10 cellular contexts compared by ENCODE assay signal in genomic region chr10:4051408-4052151, GRCh38.
DNase-seq lines count a peak whose midpoint lies in the region; ATAC-seq and TF ChIP-seq lines count a peak whose summit lies in the region.
"Had no signal": no experiment of that assay in that cellular context is flagged by ENCODE, and none has a peak within 500 bp of the region (broad histone marks: within the 10 kb centered on the region; RNA-seq: fewer than 3 reads in every experiment).

No MANE protein-coding gene starts in this region.

- H3K36me3 ChIP-seq in colonic mucosa (no peaks in the 10 kb centered on the region), lung (ENCODE audit: control insufficient read depth in 2 of 2, insufficient read depth in 2 of 2, low read length in 2 of 2) (no peaks in the 10 kb centered on the region), stomach smooth muscle (ENCODE audit: control insufficient read depth in 2 of 2, insufficient read depth in 2 of 2, low read length in 2 of 2) (no peaks in the 10 kb centered on the region)

- H3K27me3 Mint-ChIP-seq in activated naive CD4-positive, alpha-beta T cell treated with anti-CD3 and anti-CD28 coated beads for 36 hours (ENCODE audit: low read depth), result no peaks in the 10 kb centered on the region
- H3K27me3 Mint-ChIP-seq: central memory CD8-positive, alpha-beta T cell had no signal

- H3K9ac ChIP-seq in colonic mucosa (ENCODE audit: low read depth in 2 of 2, low read length in 2 of 2) (peak overlapping the region in 1 of 2 donors; percentile 36), stomach smooth muscle (ENCODE audit: low read length in 2 of 2) (peak overlapping the region in 1 of 2 donors; percentile 5)

- H3K27me3 ChIP-seq in colonic mucosa, result no peaks in the 10 kb centered on the region
- no peaks in the 10 kb centered on the region for H3K27me3 ChIP-seq in lung (ENCODE audit: control insufficient read depth, insufficient read depth)
- no peaks in the 10 kb centered on the region for H3K27me3 ChIP-seq in stomach smooth muscle (ENCODE audit: control insufficient read depth in 1 of 2, insufficient read depth in 2 of 2, low read length in 2 of 2)

- no peak overlapping the region for H3K4me3 Mint-ChIP-seq in activated naive CD4-positive, alpha-beta T cell treated with anti-CD3 and anti-CD28 coated beads for 36 hours
- H3K4me3 Mint-ChIP-seq: central memory CD8-positive, alpha-beta T cell had no signal

- H3K27ac Mint-ChIP-seq in activated naive CD4-positive, alpha-beta T cell treated with anti-CD3 and anti-CD28 coated beads for 36 hours, result no peak overlapping the region

- H3K27ac ChIP-seq in colonic mucosa, result peak overlapping the region; percentile 7
- peak overlapping the region; percentile 6 to 93 for H3K27ac ChIP-seq in lung (ENCODE audit: low read depth in 1 of 2, low read length in 1 of 2)
- H3K27ac ChIP-seq in stomach smooth muscle (ENCODE audit: low read length), result peak overlapping the region; percentile 55

- no peaks in the 10 kb centered on the region for H3K9me3 ChIP-seq in colonic mucosa
- no peaks in the 10 kb centered on the region for H3K9me3 ChIP-seq in lung (ENCODE audit: control insufficient read depth in 2 of 2, insufficient read depth in 1 of 2, low read length in 1 of 2)
- H3K9me3 ChIP-seq in stomach smooth muscle (ENCODE audit: control insufficient read depth in 2 of 2, low read length in 2 of 2), result no peaks in the 10 kb centered on the region

- TF ChIP-seq CTCF in colonic mucosa (IDR thresholded peaks at IDR 0.05), result no peak
- TF ChIP-seq CTCF in lung (IDR thresholded peaks at IDR 0.05; ENCODE audit: control extremely low read depth, extremely low read depth), result no peak

- H3K4me1 Mint-ChIP-seq in activated naive CD4-positive, alpha-beta T cell treated with anti-CD3 and anti-CD28 coated beads for 36 hours (ENCODE audit: low read depth), result peaks cover 2% of the 10 kb centered on the region
- H3K4me1 Mint-ChIP-seq: central memory CD8-positive, alpha-beta T cell had no signal

- peak; percentile 35 for DNase-seq in MV-4-11 (lab: John Stamatoyannopoulos, UW)
- DNase-seq in colonic mucosa, result no peak
- DNase-seq in lung (ENCODE audit: low spot score), result no peak
- no peak for DNase-seq in SKM-1 treated with dmso at 0.1 percent for 144 hours (lab: John Stamatoyannopoulos, UW; ENCODE audit: unreplicated experiment)
- no peak for DNase-seq in NCI-H446 (lab: John Stamatoyannopoulos, UW)
- DNase-seq in effector CD4-positive, alpha-beta T cell, result no peak
- DNase-seq in activated naive CD4-positive, alpha-beta T cell treated with anti-CD3 and anti-CD28 coated beads for 36 hours, result no peak
- DNase-seq: DMS153 had no signal

- H3K4me3 ChIP-seq in colonic mucosa (no peak overlapping the region), lung (peak overlapping the region; percentile 2), stomach smooth muscle (ENCODE audit: low read length in 2 of 2) (peak overlapping the region in 1 of 2 donors; percentile 54)

- WGBS in lung, 2 donors, result 47 to 62% methylated on average over 13 of the region's 13 CpGs

- H3K4me1 ChIP-seq in colonic mucosa, result no peaks in the 10 kb centered on the region
- peaks cover 4 to 6% of the 10 kb centered on the region in 2 donors for H3K4me1 ChIP-seq in lung (ENCODE audit: control insufficient read depth in 2 of 2, insufficient read depth in 2 of 2, low read length in 2 of 2)
- peaks cover 11% of the 10 kb centered on the region for H3K4me1 ChIP-seq in stomach smooth muscle (ENCODE audit: control insufficient read depth, insufficient read depth, low read length)

- CTCF ChIA-PET in activated naive CD4-positive, alpha-beta T cell treated with anti-CD3 and anti-CD28 coated beads for 36 hours (lab: Charles Lee), result interaction anchor here (0.7 kb wide), 1 partner anchor 95 kb away, joined by 6 read pairs; no protein-coding TSS in a partner anchor

- ATAC-seq in lung (ENCODE audit: insufficient read depth, low FRiP score), result no peak

- H3K36me3 Mint-ChIP-seq in activated naive CD4-positive, alpha-beta T cell treated with anti-CD3 and anti-CD28 coated beads for 36 hours (ENCODE audit: low read depth), result no peaks in the 10 kb centered on the region

- H3K9me3 Mint-ChIP-seq in activated naive CD4-positive, alpha-beta T cell treated with anti-CD3 and anti-CD28 coated beads for 36 hours, result no peaks in the 10 kb centered on the region
- H3K9me3 Mint-ChIP-seq: central memory CD8-positive, alpha-beta T cell had no signal

- intact Hi-C loops in colonic mucosa (cut with DNase I), result no loop called here
- intact Hi-C loops in activated naive CD4-positive, alpha-beta T cell treated with anti-CD3 and anti-CD28 coated beads for 36 hours (cut with micrococcal nuclease), result no loop called here
